28 cellular contexts compared by ENCODE assay signal in the genomic region with DNA sequence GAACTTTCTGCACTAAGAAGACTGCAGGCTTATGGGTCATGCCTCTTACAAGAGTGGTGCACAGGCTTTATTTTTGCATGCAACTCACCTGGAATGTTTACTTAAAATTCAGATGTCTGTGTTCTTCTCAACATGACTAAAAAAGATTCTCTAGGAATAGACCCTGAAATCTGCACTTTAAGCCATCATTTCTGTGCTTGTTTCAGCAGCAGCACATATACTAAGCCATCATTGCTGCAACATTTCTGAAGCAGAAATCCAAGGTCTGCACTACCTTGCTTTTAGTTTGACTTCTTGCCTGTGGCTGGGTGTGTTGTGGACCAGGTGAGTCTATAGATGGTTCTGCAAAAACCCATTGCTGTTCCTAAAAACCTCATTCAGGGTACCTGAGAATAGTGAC.
"Had no signal": no experiment of that assay in that cellular context is flagged by ENCODE, and none has a peak within 500 bp of the region (broad histone marks: within the 10 kb centered on the region; RNA-seq: fewer than 3 reads in every experiment).

No MANE protein-coding gene starts in this region.

- ATAC-seq: effector memory CD8-positive, alpha-beta T cell; esophagus mucosa; foreskin keratinocyte; gastrocnemius medialis; gastroesophageal sphincter; heart left ventricle; heart right ventricle had no signal

- H3K27me3 ChIP-seq: colonic mucosa, dorsolateral prefrontal cortex, esophagus muscularis mucosa, esophagus squamous epithelium, foreskin keratinocyte, gastrocnemius medialis, gastroesophageal sphincter, heart left ventricle, heart right ventricle had no signal

- H3K4me3 ChIP-seq: colonic mucosa, coronary artery, dorsolateral prefrontal cortex, esophagus muscularis mucosa, esophagus squamous epithelium, gastrocnemius medialis, gastroesophageal sphincter, heart left ventricle, heart right ventricle had no signal

- H3K27ac ChIP-seq: colonic mucosa, coronary artery, dorsolateral prefrontal cortex, epithelial cell of prostate, esophagus muscularis mucosa, esophagus squamous epithelium, foreskin keratinocyte, gastrocnemius medialis, gastroesophageal sphincter, heart left ventricle, heart right ventricle had no signal

- H3K4me1 ChIP-seq: colonic mucosa, foreskin keratinocyte, gastrocnemius medialis, heart right ventricle had no signal

- DNase-seq: colonic mucosa; cortex of kidney; dermis blood vessel endothelial cell; dorsolateral prefrontal cortex; effector CD4-positive, alpha-beta T cell; effector CD8-positive, alpha-beta T cell; effector memory CD4-positive, alpha-beta T cell; effector memory CD8-positive, alpha-beta T cell; endodermal cell; erythroblast; esophagus squamous epithelium; foreskin fibroblast; foreskin keratinocyte; foreskin melanocyte; gastrocnemius medialis; glutamatergic neuron; head of caudate nucleus; heart left ventricle; heart right ventricle had no signal

- H3K9me3 ChIP-seq: colonic mucosa, esophagus muscularis mucosa, esophagus squamous epithelium, gastrocnemius medialis, gastroesophageal sphincter, heart right ventricle had no signal

- H3K36me3 ChIP-seq: colonic mucosa, esophagus muscularis mucosa, esophagus squamous epithelium, gastrocnemius medialis, gastroesophageal sphincter, heart left ventricle, heart right ventricle had no signal

- FAIRE-seq: colon, endometrium, endothelial cell of umbilical vein, frontal cortex had no signal
